8 cellular contexts compared by ENCODE assay signal in the genomic region with DNA sequence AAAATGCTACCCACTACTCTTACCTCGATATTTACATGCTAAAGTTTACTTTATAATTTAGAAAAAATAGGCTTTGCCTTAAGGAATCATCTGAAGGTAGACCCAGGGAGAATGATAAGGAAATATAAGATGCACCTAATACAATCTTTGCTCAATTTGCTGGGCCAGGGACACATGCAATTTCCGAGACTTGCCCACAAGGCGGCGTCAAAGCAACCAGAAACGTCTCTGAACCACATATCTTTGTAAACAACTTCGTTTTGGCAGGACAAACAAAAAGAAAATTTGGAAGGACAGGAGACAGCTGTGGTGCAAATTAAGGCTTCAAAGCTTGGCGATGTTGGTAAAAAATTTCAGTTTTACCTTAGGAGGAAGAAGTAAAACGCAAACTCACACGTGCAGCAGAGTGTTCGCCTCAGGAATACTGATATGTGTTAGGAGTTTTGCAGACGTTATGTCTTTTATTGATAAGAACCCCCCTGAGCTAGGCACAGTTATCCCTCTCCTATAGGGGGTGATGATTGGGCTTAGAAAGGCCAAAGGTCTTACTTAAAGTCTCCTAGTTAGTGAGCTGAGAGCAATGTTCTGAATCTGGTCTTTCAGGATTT.
DNase-seq lines count a peak whose midpoint lies in the region; ATAC-seq and TF ChIP-seq lines count a peak whose summit lies in the region.

No MANE protein-coding gene starts in this region.

- H3K27ac ChIP-seq in fibroblast of lung (ENCODE audit: insufficient read depth, low read length) (no peak overlapping the region), neuronal stem cell (replicated peaks; ENCODE audit: low read length) (no peak overlapping the region)

- H3K27ac Mint-ChIP-seq in activated T-cell treated with anti-CD3 and anti-CD28 coated beads, Interleukin-2, amount 50 U/mL, for 24 hours, result peak overlapping the region; percentile 71
- no peak overlapping the region for H3K27ac Mint-ChIP-seq in type B pancreatic cell

- no peak overlapping the region for H3K4me2 ChIP-seq in fibroblast of lung (ENCODE audit: extremely low read depth, insufficient read depth, low read length)
- H3K4me2 ChIP-seq in neuronal stem cell (ENCODE audit: insufficient read depth, low read length, poor library complexity, severe bottlenecking), result no peak overlapping the region

- H3K79me2 ChIP-seq in fibroblast of lung (ENCODE audit: control insufficient read depth, insufficient read depth, low read length), result no peaks in the 10 kb centered on the region

- H3K27me3 ChIP-seq in NT2/D1 (ENCODE audit: insufficient read depth, insufficient read length) (no peaks in the 10 kb centered on the region), fibroblast of lung (ENCODE audit: control insufficient read depth, insufficient read depth, low read length) (no peaks in the 10 kb centered on the region), neuronal stem cell (ENCODE audit: control insufficient read depth in 3 of 3, insufficient read depth in 3 of 3, low read depth in 1 of 3, low read length in 3 of 3) (no peaks in the 10 kb centered on the region)

- H4K91ac ChIP-seq in neuronal stem cell (ENCODE audit: low read depth, low read length, poor library complexity), result no peak overlapping the region

- ATAC-seq in HG03045 (IDR thresholded peaks at IDR 0.05; ENCODE audit: unreplicated experiment), result no peak

- H2BK5ac ChIP-seq in neuronal stem cell (ENCODE audit: low read length), result no peak overlapping the region

- no peaks in the 10 kb centered on the region for H3K27me3 Mint-ChIP-seq in activated T-cell treated with anti-CD3 and anti-CD28 coated beads, Interleukin-2, amount 50 U/mL, for 24 hours
- H3K27me3 Mint-ChIP-seq in type B pancreatic cell, result peaks cover 7% of the 10 kb centered on the region

- H3K9ac ChIP-seq in NT2/D1 (ENCODE audit: insufficient read length, low read depth) (no peak overlapping the region), fibroblast of lung (ENCODE audit: insufficient read depth, low read length) (no peak overlapping the region), neuronal stem cell (ENCODE audit: low read depth, low read length, poor library complexity) (no peak overlapping the region)

- H3K4ac ChIP-seq in neuronal stem cell (ENCODE audit: low read length), result no peak overlapping the region

- no peak overlapping the region for H4K8ac ChIP-seq in neuronal stem cell (ENCODE audit: low read depth, low read length)

- no peak overlapping the region for H3K4me3 Mint-ChIP-seq in activated T-cell treated with anti-CD3 and anti-CD28 coated beads, Interleukin-2, amount 50 U/mL, for 24 hours
- H3K4me3 Mint-ChIP-seq in type B pancreatic cell, result no peak overlapping the region

- H2AFZ ChIP-seq in fibroblast of lung (ENCODE audit: low read length), result no peak overlapping the region
- peak overlapping the region; percentile 59 for H2AFZ ChIP-seq in neuronal stem cell (ENCODE audit: low read length)

- peaks cover 67% of the 10 kb centered on the region for H3K36me3 Mint-ChIP-seq in activated T-cell treated with anti-CD3 and anti-CD28 coated beads, Interleukin-2, amount 50 U/mL, for 24 hours (ENCODE audit: low read depth)
- peaks cover 4% of the 10 kb centered on the region for H3K36me3 Mint-ChIP-seq in type B pancreatic cell

- no peaks in the 10 kb centered on the region for H3K36me3 ChIP-seq in NT2/D1 (ENCODE audit: insufficient read depth, insufficient read length, low read length)
- no peaks in the 10 kb centered on the region for H3K36me3 ChIP-seq in fibroblast of lung (ENCODE audit: control insufficient read depth, insufficient read depth, low read length)
- H3K36me3 ChIP-seq in neuronal stem cell (replicated peaks in 1 of 2; ENCODE audit: control insufficient read depth in 2 of 2, insufficient read depth in 2 of 2, low read length in 2 of 2), result no peaks in the 10 kb centered on the region

- H3K79me1 ChIP-seq in neuronal stem cell (ENCODE audit: low read depth, low read length), result no peaks in the 10 kb centered on the region

- TF ChIP-seq CTCF in GM12874 (IDR thresholded peaks at IDR 0.05; ENCODE audit: insufficient read depth, low read depth, low read length), result peak; percentile 69
- TF ChIP-seq CTCF in fibroblast of lung (conservative IDR thresholded peaks at IDR 0.05 in 1 of 2, IDR thresholded peaks at IDR 0.05 in 1 of 2; ENCODE audit: low read depth in 1 of 2, low read length in 2 of 2), result peak; percentile 69 to 81
- peak; percentile 76 for TF ChIP-seq CTCF in type B pancreatic cell (conservative IDR thresholded peaks at IDR 0.05)

- H3K23ac ChIP-seq in neuronal stem cell (ENCODE audit: low read depth, low read length, poor library complexity), result no peak overlapping the region

- H2BK15ac ChIP-seq in neuronal stem cell (ENCODE audit: low read length), result no peak overlapping the region

- no peak overlapping the region for H2BK120ac ChIP-seq in neuronal stem cell (ENCODE audit: low read depth, low read length)

- H2AK5ac ChIP-seq in neuronal stem cell (ENCODE audit: low read depth, low read length), result no peak overlapping the region

- no peak overlapping the region for H3K14ac ChIP-seq in neuronal stem cell (ENCODE audit: low read length)

- no peaks in the 10 kb centered on the region for H4K20me1 ChIP-seq in fibroblast of lung (ENCODE audit: control insufficient read depth, extremely low read depth, insufficient read depth, low read length)

- DNase-seq in NT2/D1 (ENCODE audit: low read depth, low spot score), result peak; percentile 5
- DNase-seq in activated T-cell treated with anti-CD3 and anti-CD28 coated beads, Interleukin-2, amount 50 U/mL, for 24 hours, result peak; percentile 72
- DNase-seq in fibroblast of lung (ENCODE audit: low read depth in 2 of 2), result peak; percentile 17 to 49
- DNase-seq in neuronal stem cell (ENCODE audit: low spot score), result no peak
- DNase-seq in type B pancreatic cell (ENCODE audit: extremely low spot score, unreplicated experiment), result no peak
- no peak for DNase-seq in NCI-H446 (lab: John Stamatoyannopoulos, UW)

- H3K9me3 Mint-ChIP-seq in activated T-cell treated with anti-CD3 and anti-CD28 coated beads, Interleukin-2, amount 50 U/mL, for 24 hours, result no peaks in the 10 kb centered on the region
- no peaks in the 10 kb centered on the region for H3K9me3 Mint-ChIP-seq in type B pancreatic cell

- peaks cover 47% of the 10 kb centered on the region for H3K4me1 Mint-ChIP-seq in activated T-cell treated with anti-CD3 and anti-CD28 coated beads, Interleukin-2, amount 50 U/mL, for 24 hours (ENCODE audit: low read depth)
- H3K4me1 Mint-ChIP-seq in type B pancreatic cell (ENCODE audit: unreplicated experiment), result no peaks in the 10 kb centered on the region

- H3K4me3 ChIP-seq in NT2/D1 (ENCODE audit: insufficient read length, low read depth), result no peak overlapping the region
- peak overlapping the region in 1 of 4 experiments; percentile 35 for H3K4me3 ChIP-seq in fibroblast of lung (replicated peaks in 1 of 4; ENCODE audit: control extremely low read depth in 1 of 4, insufficient read depth in 1 of 4, low read depth in 3 of 4, low read length in 4 of 4)
- no peak overlapping the region for H3K4me3 ChIP-seq in neuronal stem cell (ENCODE audit: low read length in 2 of 2)

- H3K18ac ChIP-seq in neuronal stem cell (ENCODE audit: low read length), result no peak overlapping the region

- H3K9me3 ChIP-seq in NT2/D1 (ENCODE audit: insufficient read depth, low read length) (no peaks in the 10 kb centered on the region), fibroblast of lung (ENCODE audit: control insufficient read depth, insufficient read depth, low read depth, low read length) (no peaks in the 10 kb centered on the region), neuronal stem cell (replicated peaks in 1 of 2; ENCODE audit: control insufficient read depth in 2 of 2, insufficient read depth in 1 of 2, low read depth in 1 of 2, low read length in 2 of 2) (no peaks in the 10 kb centered on the region)

- H2BK12ac ChIP-seq in neuronal stem cell (ENCODE audit: low read length), result no peak overlapping the region

- no peaks in the 10 kb centered on the region for H3K4me1 ChIP-seq in NT2/D1 (ENCODE audit: insufficient read depth, insufficient read length)
- H3K4me1 ChIP-seq in fibroblast of lung (ENCODE audit: control insufficient read depth, extremely low read depth, insufficient read depth, low read length), result no peaks in the 10 kb centered on the region
- H3K4me1 ChIP-seq in neuronal stem cell (ENCODE audit: control insufficient read depth in 2 of 2, insufficient read depth in 1 of 2, low read depth in 1 of 2, low read length in 2 of 2), result no peaks in the 10 kb centered on the region

- WGBS in neuronal stem cell (ENCODE audit: extremely low coverage in 2 of 2, insufficient read length in 2 of 2, insufficient replicate concordance in 1 of 2), 2 donors, result no CpG with 5 or more reads among the region's 11 CpGs

Comparison
In these comparisons a context has a peak if more than half of its experiments do, and no peak if none do; other contexts are left out.
1. DNase-seq: peak in NT2/D1 (single experiment), activated T-cell treated with anti-CD3 and anti-CD28 coated beads, Interleukin-2, amount 50 U/mL, for 24 hours (single experiment) and fibroblast of lung (2 of 2); none in neuronal stem cell (single experiment), type B pancreatic cell (single experiment) and NCI-H446 (0 of 2).
2. Peak in every context shown above with its lines, with median percentiles within 50 percentile points of each other: CTCF ChIP-seq.